ENCODE assay signal across 8 cellular contexts in genomic region chr13:75489502-75490263, GRCh38. TPM values are rescaled to one million over a fixed set of nuclear protein-coding genes. Genes with fewer than 3 reads are reported as not detected.
DNase-seq lines count a peak whose midpoint lies in the region; ATAC-seq, FAIRE-seq and TF ChIP-seq lines count a peak whose summit lies in the region.

No MANE protein-coding gene starts in this region.

- H3K36me3 Mint-ChIP-seq in activated T-cell treated with anti-CD3 and anti-CD28 coated beads, Interleukin-2, amount 50 U/mL, for 24 hours (ENCODE audit: low read depth): no peaks in the 10 kb centered on the region
- no peaks in the 10 kb centered on the region for H3K36me3 Mint-ChIP-seq in nephron progenitor cell (ENCODE audit: low read depth)

- H3K27ac ChIP-seq in PC-3 (ENCODE audit: low read length) (peak overlapping the region; percentile 35), HepG2 (ENCODE audit: extremely low read length, insufficient read depth, low read length) (no peak overlapping the region), caudate nucleus (ENCODE audit: low read depth, low read length) (no peak overlapping the region)

- H3K4me1 ChIP-seq in PC-3 (ENCODE audit: insufficient read depth, low read length) (peaks cover 28% of the 10 kb centered on the region), HepG2 (ENCODE audit: insufficient read depth, low read length) (peaks cover 64% of the 10 kb centered on the region)

- H4K20me1 ChIP-seq in PC-3 (ENCODE audit: low read length) (no peaks in the 10 kb centered on the region), HepG2 (ENCODE audit: insufficient read depth, low read length) (no peaks in the 10 kb centered on the region)

- no peaks in the 10 kb centered on the region for H3K9me2 ChIP-seq in PC-3 (replicated peaks; ENCODE audit: low read length)

- H3K27me3 ChIP-seq in PC-3 (ENCODE audit: low read length): no peaks in the 10 kb centered on the region
- no peaks in the 10 kb centered on the region for H3K27me3 ChIP-seq in HepG2 (ENCODE audit: control insufficient read depth in 1 of 2, insufficient read depth in 2 of 2, low read length in 2 of 2)

- H3K9me3 ChIP-seq in PC-3 (ENCODE audit: low read length) (no peaks in the 10 kb centered on the region), HepG2 (ENCODE audit: low read length) (no peaks in the 10 kb centered on the region)

- POLR2A ChIA-PET in PC-3 (lab: Charles Lee; ENCODE audit: unreplicated experiment) (no interaction called here), HepG2 (lab: Yijun Ruan, JAX) (no interaction called here)

- H2AFZ ChIP-seq in PC-3 (ENCODE audit: low read length) (peak overlapping the region; percentile 62), HepG2 (ENCODE audit: low read length) (no peak overlapping the region)

- no peaks in the 10 kb centered on the region for H3K9me3 Mint-ChIP-seq in activated T-cell treated with anti-CD3 and anti-CD28 coated beads, Interleukin-2, amount 50 U/mL, for 24 hours
- no peaks in the 10 kb centered on the region for H3K9me3 Mint-ChIP-seq in nephron progenitor cell

- peaks cover 24% of the 10 kb centered on the region for H3K27me3 Mint-ChIP-seq in activated T-cell treated with anti-CD3 and anti-CD28 coated beads, Interleukin-2, amount 50 U/mL, for 24 hours
- H3K27me3 Mint-ChIP-seq in nephron progenitor cell (ENCODE audit: low read depth, poor library complexity): peaks cover 6% of the 10 kb centered on the region

- 11% methylated on average over 10 of the region's 10 CpGs for WGBS in HepG2 (ENCODE audit: low lambda C conversion rate)

- no peak for TF ChIP-seq RAD21 in HepG2 (CRISPR knock-in tag; IDR thresholded peaks at IDR 0.05)

- intact Hi-C loops in PC-3 (cut with micrococcal nuclease) (no loop called here), HepG2 (cut with micrococcal nuclease; ENCODE audit: unreplicated experiment) (no loop called here)

- in situ Hi-C loops in HepG2 (cut with HindIII; ENCODE audit: extremely low pct_ligation_motif_present, low pct_unique_long_range_greater_than_20kb): loop anchor here (5.0 kb wide), 1 partner anchor 58 kb away; the partner anchor contains the start of gene UCHL3

- no peak for TF ChIP-seq POLR2A in HepG2 (IDR thresholded peaks at IDR 0.05; ENCODE audit: insufficient read depth in 1 of 2, low read depth in 2 of 2, low read length in 2 of 2)

- no peak for FAIRE-seq in HepG2 (lab: Jason Lieb, UNC)

- H3K4me1 Mint-ChIP-seq in activated T-cell treated with anti-CD3 and anti-CD28 coated beads, Interleukin-2, amount 50 U/mL, for 24 hours (ENCODE audit: low read depth): peaks cover 44% of the 10 kb centered on the region
- H3K4me1 Mint-ChIP-seq in nephron progenitor cell: peaks cover 4% of the 10 kb centered on the region

- no peak overlapping the region for H3K9ac ChIP-seq in PC-3 (ENCODE audit: low read length)
- peak overlapping the region; percentile 28 for H3K9ac ChIP-seq in HepG2 (ENCODE audit: insufficient read depth, low read depth, low read length)

- BruUV-seq in PC-3 (replicated peaks; lab: Mats Ljungman, UMichigan) (no TSS peak), HepG2 (replicated peaks; lab: Mats Ljungman, UMichigan) (no TSS peak)

- CTCF ChIA-PET in PC-3 (lab: Charles Lee) (no interaction called here), HepG2 (lab: Yijun Ruan, JAX; ENCODE audit: low intra/inter-chr PET ratio, low total read pairs) (no interaction called here)

- H3K36me3 ChIP-seq in PC-3 (ENCODE audit: low read depth, low read length) (no peaks in the 10 kb centered on the region), HepG2 (replicated peaks in 1 of 2; ENCODE audit: control insufficient read depth in 1 of 2, insufficient read depth in 2 of 2, low read length in 2 of 2) (no peaks in the 10 kb centered on the region)

- H3K4me2 ChIP-seq in PC-3 (ENCODE audit: low read length): peak overlapping the region; percentile 78
- peak overlapping the region; percentile 69 for H3K4me2 ChIP-seq in HepG2 (ENCODE audit: low read depth, low read length)

- ATAC-seq in HG02870 (IDR thresholded peaks at IDR 0.05; ENCODE audit: unreplicated experiment) (peak; percentile 83), PC-3 (peak; percentile 84), HepG2 (peak; percentile 50)

- TF ChIP-seq EP300 in HepG2 (IDR thresholded peaks at IDR 0.05; ENCODE audit: low read depth in 2 of 2, low read length in 2 of 2) (peak in 1 of 2 experiments; percentile 44; a peak in 2 of 4 replicates), HepG2 (CRISPR knock-in tag; IDR thresholded peaks at IDR 0.05; ENCODE audit: borderline replicate concordance) (no peak)

- H3K4me3 ChIP-seq in PC-3 (ENCODE audit: low read length): peak overlapping the region; percentile 58
- peak overlapping the region; percentile 9 to 52 (median 23); a peak in 2 of 6 replicates for H3K4me3 ChIP-seq in HepG2 (replicated peaks in 1 of 3; ENCODE audit: insufficient read depth in 1 of 3, low read depth in 2 of 3, low read length in 3 of 3)

- no peak for TF ChIP-seq CTCF in PC-3 (conservative IDR thresholded peaks at IDR 0.05; ENCODE audit: low read depth, low read length)
- TF ChIP-seq CTCF in HepG2 (CRISPR knock-in tag; IDR thresholded peaks at IDR 0.05): no peak
- TF ChIP-seq CTCF in nephron progenitor cell (IDR thresholded peaks at IDR 0.05): no peak

- no peaks in the 10 kb centered on the region for H3F3A ChIP-seq in PC-3 (ENCODE audit: low read length, unreplicated experiment)

- no peak for DNase-seq in activated T-cell treated with anti-CD3 and anti-CD28 coated beads, Interleukin-2, amount 50 U/mL, for 24 hours
- no peak for DNase-seq in activated T-cell treated with anti-CD3 and anti-CD28 coated beads, Interleukin-2, amount 50 U/mL, for 48 hours
- DNase-seq in PC-3 (peak; percentile 62), HepG2 (ENCODE audit: low spot score) (peak; percentile 46), nephron progenitor cell (no peak), caudate nucleus (lab: John Stamatoyannopoulos, UW) (no peak), hypothalamus (lab: John Stamatoyannopoulos, UW) (no peak)

- H3K4me3 Mint-ChIP-seq in activated T-cell treated with anti-CD3 and anti-CD28 coated beads, Interleukin-2, amount 50 U/mL, for 24 hours: no peak overlapping the region
- no peak overlapping the region for H3K4me3 Mint-ChIP-seq in nephron progenitor cell

- H3K27ac Mint-ChIP-seq in activated T-cell treated with anti-CD3 and anti-CD28 coated beads, Interleukin-2, amount 50 U/mL, for 24 hours: peak overlapping the region; percentile 71
- H3K27ac Mint-ChIP-seq in nephron progenitor cell: no peak overlapping the region

- no peaks in the 10 kb centered on the region for H3K79me2 ChIP-seq in PC-3 (ENCODE audit: low read length)
- H3K79me2 ChIP-seq in HepG2 (ENCODE audit: insufficient read depth, low read length): no peaks in the 10 kb centered on the region

RNA-seq across cellular contexts. Expression of gene TBC1D4, which starts 7.7 kb away (rescaled TPM):
- total RNA-seq in PC-3 (2014; rRNA removed): 15.1 and 22.3 TPM in 2 replicates
- 35.9 and 55.4 TPM in 2 replicates for total RNA-seq in HepG2 (2016; rRNA removed; fragmentation: Illumina TruSeq; extraction: Trizol)
- 9.8 and 11.6 TPM in 2 replicates for total RNA-seq in HepG2 (2016; cell fraction: cytosol; rRNA removed; fragmentation: Illumina TruSeq; extraction: Trizol; ENCODE audit: low read depth)
- total RNA-seq in HepG2 (2016; cell fraction: insoluble cytoplasmic fraction; rRNA removed; fragmentation: Illumina TruSeq; extraction: Trizol): 34.7 and 51.3 TPM in 2 replicates
- total RNA-seq in HepG2 (2016; cell fraction: membrane; rRNA removed; fragmentation: Illumina TruSeq; extraction: Trizol): 15.2 and 16.2 TPM in 2 replicates
- 40.3 and 42.3 TPM in 2 replicates for total RNA-seq in HepG2 (2016; cell fraction: nucleus; rRNA removed; fragmentation: Illumina TruSeq; extraction: Trizol)
- 61.0 and 64.4 TPM in 2 replicates for polyA plus RNA-seq in HepG2 (2011; rRNA removed)
- 51.3 and 56.0 TPM in 2 replicates for polyA plus RNA-seq in HepG2 (2011; cell fraction: cytosol; rRNA removed)
- polyA plus RNA-seq in HepG2 (2011; cell fraction: nucleus; rRNA removed): 38.5 and 39.0 TPM in 2 replicates
- polyA plus RNA-seq in HepG2 (2012): 34.3 and 36.4 TPM in 2 replicates
- polyA plus RNA-seq in HepG2 (2016; cell fraction: cytosol; fragmentation: Illumina TruSeq; extraction: Trizol; ENCODE audit: low read depth): 0.92 and 0.95 TPM in 2 replicates
- polyA plus RNA-seq in HepG2 (2016; cell fraction: insoluble cytoplasmic fraction; fragmentation: Illumina TruSeq; extraction: Trizol; ENCODE audit: low read depth): 40.9 and 42.4 TPM in 2 replicates
- polyA plus RNA-seq in HepG2 (2016; cell fraction: membrane; fragmentation: Illumina TruSeq; extraction: Trizol; ENCODE audit: low read depth): 4.8 and 5.3 TPM in 2 replicates
- polyA plus RNA-seq in HepG2 (2016; cell fraction: nucleus; fragmentation: Illumina TruSeq; extraction: Trizol; ENCODE audit: insufficient read depth, low read depth): 33.6 TPM in 2 replicates
- 53.3 and 125 TPM in 2 replicates for polyA minus RNA-seq in HepG2 (2011; rRNA and poly(A)+ RNA removed; ENCODE audit: low replicate concordance)
- 88.0 and 94.2 TPM in 2 replicates for polyA minus RNA-seq in HepG2 (2011; cell fraction: cytosol; rRNA and poly(A)+ RNA removed)
- polyA minus RNA-seq in HepG2 (2011; cell fraction: nucleus; rRNA and poly(A)+ RNA removed): 138 and 139 TPM in 2 replicates

RNA-seq across cellular contexts. Expression of gene COMMD6, which starts 48.0 kb away (rescaled TPM):
- total RNA-seq in PC-3 (2014; rRNA removed) (37.8 and 46.7 TPM in 2 replicates), HepG2 (2016; rRNA removed; fragmentation: Illumina TruSeq; extraction: Trizol) (97.0 and 110 TPM in 2 replicates)
- total RNA-seq in HepG2 (2016; cell fraction: cytosol; rRNA removed; fragmentation: Illumina TruSeq; extraction: Trizol; ENCODE audit: low read depth): 189 and 199 TPM in 2 replicates
- 92.2 and 119 TPM in 2 replicates for total RNA-seq in HepG2 (2016; cell fraction: insoluble cytoplasmic fraction; rRNA removed; fragmentation: Illumina TruSeq; extraction: Trizol)
- 218 and 223 TPM in 2 replicates for total RNA-seq in HepG2 (2016; cell fraction: membrane; rRNA removed; fragmentation: Illumina TruSeq; extraction: Trizol)
- total RNA-seq in HepG2 (2016; cell fraction: nucleus; rRNA removed; fragmentation: Illumina TruSeq; extraction: Trizol): 34.9 and 44.4 TPM in 2 replicates
- 163 and 164 TPM in 2 replicates for polyA plus RNA-seq in HepG2 (2011; rRNA removed)
- polyA plus RNA-seq in HepG2 (2011; cell fraction: cytosol; rRNA removed): 22.4 and 31.7 TPM in 2 replicates
- 6.4 and 12.7 TPM in 2 replicates for polyA plus RNA-seq in HepG2 (2011; cell fraction: nucleus; rRNA removed)
- 161 TPM in 2 replicates for polyA plus RNA-seq in HepG2 (2012)
- 256 and 272 TPM in 2 replicates for polyA plus RNA-seq in HepG2 (2016; cell fraction: cytosol; fragmentation: Illumina TruSeq; extraction: Trizol; ENCODE audit: low read depth)
- polyA plus RNA-seq in HepG2 (2016; cell fraction: insoluble cytoplasmic fraction; fragmentation: Illumina TruSeq; extraction: Trizol; ENCODE audit: low read depth): 122 and 128 TPM in 2 replicates
- 231 and 243 TPM in 2 replicates for polyA plus RNA-seq in HepG2 (2016; cell fraction: membrane; fragmentation: Illumina TruSeq; extraction: Trizol; ENCODE audit: low read depth)
- 58.8 and 75.2 TPM in 2 replicates for polyA plus RNA-seq in HepG2 (2016; cell fraction: nucleus; fragmentation: Illumina TruSeq; extraction: Trizol; ENCODE audit: insufficient read depth, low read depth)
- 19.3 and 31.6 TPM in 2 replicates for polyA minus RNA-seq in HepG2 (2011; rRNA and poly(A)+ RNA removed; ENCODE audit: low replicate concordance)
- polyA minus RNA-seq in HepG2 (2011; cell fraction: cytosol; rRNA and poly(A)+ RNA removed): 7.7 and 9.1 TPM in 2 replicates
- polyA minus RNA-seq in HepG2 (2011; cell fraction: nucleus; rRNA and poly(A)+ RNA removed): 8.2 and 11.2 TPM in 2 replicates

RNA-seq across cellular contexts. Expression of gene UCHL3, which starts 59.9 kb away (rescaled TPM):
- total RNA-seq in PC-3 (2014; rRNA removed): 38.6 and 50.0 TPM in 2 replicates
- total RNA-seq in HepG2 (2016; rRNA removed; fragmentation: Illumina TruSeq; extraction: Trizol): 93.3 and 123 TPM in 2 replicates
- total RNA-seq in HepG2 (2016; cell fraction: cytosol; rRNA removed; fragmentation: Illumina TruSeq; extraction: Trizol; ENCODE audit: low read depth): 82.5 and 87.8 TPM in 2 replicates
- total RNA-seq in HepG2 (2016; cell fraction: insoluble cytoplasmic fraction; rRNA removed; fragmentation: Illumina TruSeq; extraction: Trizol): 92.3 and 138 TPM in 2 replicates
- 68.3 and 73.9 TPM in 2 replicates for total RNA-seq in HepG2 (2016; cell fraction: membrane; rRNA removed; fragmentation: Illumina TruSeq; extraction: Trizol)
- 37.1 and 40.3 TPM in 2 replicates for total RNA-seq in HepG2 (2016; cell fraction: nucleus; rRNA removed; fragmentation: Illumina TruSeq; extraction: Trizol)
- polyA plus RNA-seq in HepG2 (2011; rRNA removed): 31.1 and 36.2 TPM in 2 replicates
- polyA plus RNA-seq in HepG2 (2011; cell fraction: cytosol; rRNA removed): 15.7 and 23.5 TPM in 2 replicates
- 4.5 and 6.3 TPM in 2 replicates for polyA plus RNA-seq in HepG2 (2011; cell fraction: nucleus; rRNA removed)
- 33.4 and 35.9 TPM in 2 replicates for polyA plus RNA-seq in HepG2 (2012)
- 60.9 and 71.4 TPM in 2 replicates for polyA plus RNA-seq in HepG2 (2016; cell fraction: cytosol; fragmentation: Illumina TruSeq; extraction: Trizol; ENCODE audit: low read depth)
- 138 and 144 TPM in 2 replicates for polyA plus RNA-seq in HepG2 (2016; cell fraction: insoluble cytoplasmic fraction; fragmentation: Illumina TruSeq; extraction: Trizol; ENCODE audit: low read depth)
- 57.9 and 64.7 TPM in 2 replicates for polyA plus RNA-seq in HepG2 (2016; cell fraction: membrane; fragmentation: Illumina TruSeq; extraction: Trizol; ENCODE audit: low read depth)
- 53.6 and 63.6 TPM in 2 replicates for polyA plus RNA-seq in HepG2 (2016; cell fraction: nucleus; fragmentation: Illumina TruSeq; extraction: Trizol; ENCODE audit: insufficient read depth, low read depth)
- polyA minus RNA-seq in HepG2 (2011; rRNA and poly(A)+ RNA removed; ENCODE audit: low replicate concordance): 2.7 and 5.8 TPM in 2 replicates
- polyA minus RNA-seq in HepG2 (2011; cell fraction: cytosol; rRNA and poly(A)+ RNA removed): 10.5 and 16.3 TPM in 2 replicates
- polyA minus RNA-seq in HepG2 (2011; cell fraction: nucleus; rRNA and poly(A)+ RNA removed): 10.6 and 12.6 TPM in 2 replicates

Comparison
In these comparisons a context has a peak if more than half of its experiments do, and no peak if none do; other contexts are left out.
1. DNase-seq: peak in PC-3 (single experiment) and HepG2 (single experiment); none in activated T-cell treated with anti-CD3 and anti-CD28 coated beads, Interleukin-2, amount 50 U/mL, for 24 hours (single experiment), activated T-cell treated with anti-CD3 and anti-CD28 coated beads, Interleukin-2, amount 50 U/mL, for 48 hours (0 of 2), nephron progenitor cell (single experiment), caudate nucleus (0 of 61) and hypothalamus (0 of 51).
2. Peak in every context shown above with its lines, with median percentiles within 50 percentile points of each other: ATAC-seq.